ENCODE assay signal across 26 cellular contexts in the genomic region with DNA sequence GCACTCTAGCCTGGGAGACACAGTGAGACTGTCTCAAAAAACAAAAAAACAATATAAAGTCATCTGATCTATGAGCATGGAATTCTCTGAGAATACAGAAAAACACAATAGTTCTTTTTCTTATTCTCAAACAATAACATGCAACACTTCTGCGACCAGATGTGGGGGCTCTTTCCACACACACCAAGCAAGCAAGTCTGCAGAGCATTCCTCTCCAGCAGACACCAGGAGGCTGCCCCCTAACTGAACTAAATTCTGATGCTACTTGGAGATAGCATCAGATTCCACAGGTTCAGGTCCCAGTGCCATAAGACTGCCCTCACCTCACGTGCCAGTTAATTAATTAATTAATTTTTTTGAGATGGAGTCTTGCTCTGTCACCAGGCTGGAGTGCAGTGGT.
"Had no signal": no experiment of that assay in that cellular context is flagged by ENCODE, and none has a peak within 500 bp of the region (broad histone marks: within the 10 kb centered on the region; RNA-seq: fewer than 3 reads in every experiment).

No MANE protein-coding gene starts in this region.

- H3K36me3 ChIP-seq: brain microvascular endothelial cell, SJCRH30 had no signal

- H3K4me1 Mint-ChIP-seq: activated CD4-positive, alpha-beta T cell treated with anti-CD3 and anti-CD28 coated beads for 36 hours; activated CD4-positive, alpha-beta T cell treated with anti-CD3 and anti-CD28 coated beads, Interleukin-2, amount 10 ng/mL, durations not matched to agents 7 days and 5 days; activated naive CD8-positive, alpha-beta T cell treated with anti-CD3 and anti-CD28 coated beads, Interleukin-2, amount 50 U/mL, for 24 hours had no signal

- ATAC-seq: activated CD4-positive, alpha-beta T cell treated with anti-CD3 and anti-CD28 coated beads for 36 hours; activated CD4-positive, CD25-positive, alpha-beta regulatory T cell treated with anti-CD3 and anti-CD28 coated beads, Interleukin-2, amount 50 U/mL, for 24 hours; activated CD8-positive, alpha-beta T cell treated with anti-CD3 and anti-CD28 coated beads, Interleukin-2, amount 10 ng/mL, durations not matched to agents 7 days and 5 days; activated naive CD8-positive, alpha-beta T cell treated with anti-CD3 and anti-CD28 coated beads, Interleukin-2, amount 50 U/mL, for 24 hours; Panc1 had no signal

- H3K4me3 Mint-ChIP-seq: activated CD4-positive, alpha-beta T cell treated with anti-CD3 and anti-CD28 coated beads for 36 hours; activated CD4-positive, alpha-beta T cell treated with anti-CD3 and anti-CD28 coated beads, Interleukin-2, amount 10 ng/mL, durations not matched to agents 7 days and 5 days; activated CD8-positive, alpha-beta T cell treated with anti-CD3 and anti-CD28 coated beads, Interleukin-2, amount 10 ng/mL, durations not matched to agents 7 days and 5 days; activated naive CD4-positive, alpha-beta T cell treated with anti-CD3 and anti-CD28 coated beads for 36 hours; activated naive CD8-positive, alpha-beta T cell; activated naive CD8-positive, alpha-beta T cell treated with anti-CD3 and anti-CD28 coated beads, Interleukin-2, amount 50 U/mL, for 24 hours; activated T-cell treated with anti-CD3 and anti-CD28 coated beads, Interleukin-2, amount 50 U/mL, for 24 hours had no signal

- H3K27ac Mint-ChIP-seq: activated CD4-positive, alpha-beta T cell treated with anti-CD3 and anti-CD28 coated beads for 36 hours; activated CD4-positive, alpha-beta T cell treated with anti-CD3 and anti-CD28 coated beads, Interleukin-2, amount 10 ng/mL, durations not matched to agents 7 days and 5 days; activated CD8-positive, alpha-beta T cell treated with anti-CD3 and anti-CD28 coated beads, Interleukin-2, amount 10 ng/mL, durations not matched to agents 7 days and 5 days; activated naive CD4-positive, alpha-beta T cell treated with anti-CD3 and anti-CD28 coated beads for 36 hours; activated naive CD8-positive, alpha-beta T cell; activated naive CD8-positive, alpha-beta T cell treated with anti-CD3 and anti-CD28 coated beads, Interleukin-2, amount 50 U/mL, for 24 hours; activated T-cell treated with anti-CD3 and anti-CD28 coated beads, Interleukin-2, amount 50 U/mL, for 24 hours; activated T-helper 2 cell treated with anti-CD3 and anti-CD28 coated beads, Interferon-gamma antibody, Interleukin-2, Interleukin-4, amounts not matched to agents 10 μg/mL and 5 μg/mL and 100 μg/mL, durations not matched to agents 14 hours and 24 hours and 36 hours had no signal

- FAIRE-seq: colon had no signal

- H3K27me3 ChIP-seq: brain microvascular endothelial cell, SJCRH30 had no signal

- H3K27me3 Mint-ChIP-seq: activated CD4-positive, alpha-beta T cell treated with anti-CD3 and anti-CD28 coated beads for 36 hours; activated CD4-positive, alpha-beta T cell treated with anti-CD3 and anti-CD28 coated beads, Interleukin-2, amount 10 ng/mL, durations not matched to agents 7 days and 5 days; activated naive CD8-positive, alpha-beta T cell; activated naive CD8-positive, alpha-beta T cell treated with anti-CD3 and anti-CD28 coated beads, Interleukin-2, amount 50 U/mL, for 24 hours; activated T-cell treated with anti-CD3 and anti-CD28 coated beads, Interleukin-2, amount 50 U/mL, for 24 hours had no signal

- H3K4me1 ChIP-seq: SJCRH30 had no signal

- DNase-seq: activated CD4-positive, alpha-beta T cell treated with anti-CD3 and anti-CD28 coated beads for 36 hours; activated CD4-positive, alpha-beta T cell treated with anti-CD3 and anti-CD28 coated beads, Interleukin-2, amount 10 ng/mL, durations not matched to agents 7 days and 5 days; activated CD4-positive, alpha-beta T cell treated with anti-CD3 and anti-CD28 coated beads, Interleukin-2, amount 50 U/mL, for 48 hours; activated CD8-positive, alpha-beta T cell treated with anti-CD3 and anti-CD28 coated beads, Interleukin-2, amount 10 ng/mL, durations not matched to agents 7 days and 5 days; activated gamma-delta T cell; activated naive CD4-positive, alpha-beta T cell treated with anti-CD3 and anti-CD28 coated beads for 36 hours; activated naive CD8-positive, alpha-beta T cell treated with anti-CD3 and anti-CD28 coated beads, Interleukin-2, amount 50 U/mL, for 24 hours; activated T-cell treated with anti-CD3 and anti-CD28 coated beads, Interleukin-2, amount 50 U/mL, for 24 hours; aorta; brain microvascular endothelial cell; central memory CD4-positive, alpha-beta T cell; NCI-H1105; NCI-H1417 treated with DMSO at 0.1 percent for 48 hours; NCI-H1930; NCI-H2081 treated with DMSO at 0.1 percent for 48 hours; NCI-H226; NCI-H524 treated with DMSO at 0.1 percent for 48 hours; SHP77; SJCRH30; T1000 had no signal

- H3K27ac ChIP-seq: brain microvascular endothelial cell, SJCRH30, SK-N-MC had no signal

- H3K4me3 ChIP-seq: SJCRH30, SK-N-MC had no signal

- H3K9me3 ChIP-seq: SJCRH30 had no signal
